In genomic region chr6:163078712-163079111, GRCh38 we compare ENCODE assay signal across 29 cellular contexts.
"Had no signal": no experiment of that assay in that cellular context is flagged by ENCODE, and none has a peak within 500 bp of the region (broad histone marks: within the 10 kb centered on the region; RNA-seq: fewer than 3 reads in every experiment).

No MANE protein-coding gene starts in this region.

- DNase-seq: colonic mucosa; cortex of kidney; effector CD8-positive, alpha-beta T cell; effector memory CD8-positive, alpha-beta T cell; endodermal cell; erythroblast; esophagus squamous epithelium; foreskin fibroblast; foreskin melanocyte; gastrocnemius medialis; glutamatergic neuron; head of caudate nucleus; heart right ventricle; hippocampal formation; immature natural killer cell; islet precursor cell; kidney; kidney glomerular epithelial cell; left colon; left lung; left ventricle myocardium superior; lower lobe of right lung; mesenchymal stem cell; mucosa of descending colon had no signal

- H3K4me3 ChIP-seq: colonic mucosa, esophagus squamous epithelium, gastrocnemius medialis, heart right ventricle, left lung, lower lobe of right lung, mucosa of descending colon had no signal

- FAIRE-seq: endometrium, kidney had no signal

- H3K36me3 Mint-ChIP-seq: immature natural killer cell, mesothelial cell of epicardium had no signal

- H3K36me3 ChIP-seq: colonic mucosa, esophagus squamous epithelium, gastrocnemius medialis, heart right ventricle, left lung, lower lobe of right lung had no signal

- H3K27me3 Mint-ChIP-seq: dendritic cell treated with granulocyte-macrophage colony-stimulating factor and Interleukin-4, amounts not matched to agents 40 ng/mL and 50 ng/mL, for 4 days; effector memory CD8-positive, alpha-beta T cell had no signal

- H3K9me3 ChIP-seq: colonic mucosa, esophagus squamous epithelium, gastrocnemius medialis, left lung, lower lobe of right lung, mucosa of descending colon had no signal

- H3K4me1 ChIP-seq: colonic mucosa, esophagus squamous epithelium, gastrocnemius medialis, heart right ventricle, left lung, lower lobe of right lung had no signal

- H3K27ac ChIP-seq: colonic mucosa, epithelial cell of prostate, esophagus squamous epithelium, gastrocnemius medialis, heart right ventricle, left lung, lower lobe of right lung had no signal

- H3K9me3 Mint-ChIP-seq: dendritic cell treated with granulocyte-macrophage colony-stimulating factor and Interleukin-4, amounts not matched to agents 40 ng/mL and 50 ng/mL, for 4 days; effector memory CD8-positive, alpha-beta T cell; endodermal cell; mesothelial cell of epicardium had no signal

- H3K4me1 Mint-ChIP-seq: immature natural killer cell had no signal

- H3K27me3 ChIP-seq: colonic mucosa, esophagus squamous epithelium, gastrocnemius medialis, heart right ventricle, left lung had no signal

- H3K27ac Mint-ChIP-seq: dendritic cell treated with granulocyte-macrophage colony-stimulating factor and Interleukin-4, amounts not matched to agents 40 ng/mL and 50 ng/mL, for 4 days; effector memory CD8-positive, alpha-beta T cell; endodermal cell; immature natural killer cell; mesothelial cell of epicardium had no signal

- ATAC-seq: effector memory CD8-positive, alpha-beta T cell; esophagus mucosa; gastrocnemius medialis; heart right ventricle; left colon; left lung; left ventricle myocardium superior; lower lobe of right lung; mucosa of descending colon had no signal

- H3K4me3 Mint-ChIP-seq: dendritic cell treated with granulocyte-macrophage colony-stimulating factor and Interleukin-4, amounts not matched to agents 40 ng/mL and 50 ng/mL, for 4 days; effector memory CD8-positive, alpha-beta T cell; endodermal cell; immature natural killer cell; mesothelial cell of epicardium had no signal
